ENCODE assay signal across 15 cellular contexts in genomic region chr20:4470375-4470774, GRCh38.
A peak's percentile ranks its signal among the peaks of the same experiment; 100 is the strongest.
DNase-seq lines count a peak whose midpoint lies in the region; ATAC-seq and TF ChIP-seq lines count a peak whose summit lies in the region.
"Had no signal": no experiment of that assay in that cellular context is flagged by ENCODE, and none has a peak within 500 bp of the region (broad histone marks: within the 10 kb centered on the region; RNA-seq: fewer than 3 reads in every experiment).

No MANE protein-coding gene starts in this region.

- H3K27ac ChIP-seq in upper lobe of right lung: no peak overlapping the region
- H3K27ac ChIP-seq: skin epidermis, WERI-Rb-1 had no signal

- no peak overlapping the region for H3K4me3 Mint-ChIP-seq in activated CD4-positive, alpha-beta T cell treated with anti-CD3 and anti-CD28 coated beads, Interleukin-2, amount 10 ng/mL, durations not matched to agents 24 days and 14 days

- no peaks in the 10 kb centered on the region for H3K4me1 Mint-ChIP-seq in activated CD4-positive, alpha-beta T cell treated with anti-CD3 and anti-CD28 coated beads, Interleukin-2, amount 10 ng/mL, durations not matched to agents 24 days and 14 days

- TF ChIP-seq CTCF in fibroblast of mammary gland (conservative IDR thresholded peaks at IDR 0.05; ENCODE audit: control insufficient read depth, insufficient read depth, low read depth, low read length): peak; percentile 8
- TF ChIP-seq CTCF in upper lobe of right lung (IDR thresholded peaks at IDR 0.05): no peak

- H3K27me3 Mint-ChIP-seq in activated CD4-positive, alpha-beta T cell treated with anti-CD3 and anti-CD28 coated beads, Interleukin-2, amount 10 ng/mL, durations not matched to agents 24 days and 14 days: peaks cover 7% of the 10 kb centered on the region

- no peaks in the 10 kb centered on the region for H3K9me3 Mint-ChIP-seq in activated CD4-positive, alpha-beta T cell treated with anti-CD3 and anti-CD28 coated beads, Interleukin-2, amount 10 ng/mL, durations not matched to agents 24 days and 14 days
- H3K9me3 Mint-ChIP-seq: activated naive CD4-positive, alpha-beta T cell treated with anti-CD3 and anti-CD28 coated beads, Interleukin-2, amount 50 U/mL, for 72 hours had no signal

- no peak overlapping the region for H3K27ac Mint-ChIP-seq in activated CD4-positive, alpha-beta T cell treated with anti-CD3 and anti-CD28 coated beads, Interleukin-2, amount 10 ng/mL, durations not matched to agents 24 days and 14 days
- H3K27ac Mint-ChIP-seq: activated naive CD4-positive, alpha-beta T cell treated with anti-CD3 and anti-CD28 coated beads, Interleukin-2, amount 50 U/mL, for 72 hours had no signal

- H3K9me3 ChIP-seq in upper lobe of right lung: no peaks in the 10 kb centered on the region

- intact Hi-C loops in activated CD4-positive, alpha-beta T cell treated with anti-CD3 and anti-CD28 coated beads, Interleukin-2, amount 10 ng/mL, durations not matched to agents 24 days and 14 days (cut with micrococcal nuclease): no loop called here
- intact Hi-C loops in upper lobe of right lung (cut with DNase I): no loop called here

- no peaks in the 10 kb centered on the region for H3K36me3 ChIP-seq in upper lobe of right lung
- H3K36me3 ChIP-seq: WERI-Rb-1 had no signal

- DNase-seq in activated CD4-positive, alpha-beta T cell treated with anti-CD3 and anti-CD28 coated beads, Interleukin-2, amount 10 ng/mL, durations not matched to agents 24 days and 14 days: peak; percentile 26
- no peak for DNase-seq in activated CD4-positive, alpha-beta T cell treated with anti-CD3 and anti-CD28 coated beads for 4 hours
- DNase-seq in NCI-H2029 treated with DMSO at 0.1 percent for 48 hours (lab: John Stamatoyannopoulos, UW): peak; percentile 33
- peak; percentile 80 for DNase-seq in fibroblast of mammary gland (ENCODE audit: low read depth)
- no peak for DNase-seq in NOMO-1 (lab: John Stamatoyannopoulos, UW; ENCODE audit: unreplicated experiment in 2 of 2)
- DNase-seq in upper lobe of right lung: no peak
- DNase-seq: activated CD8-positive, alpha-beta memory T cell treated with anti-CD3 and anti-CD28 coated beads, Interleukin-2, amount 50 U/mL, for 4 hours; cerebellar nuclear complex; DND-41; Kasumi-1; WERI-Rb-1 had no signal

- no peak for ATAC-seq in GM19023 (IDR thresholded peaks at IDR 0.05; ENCODE audit: unreplicated experiment)
- ATAC-seq in upper lobe of right lung: no peak
- ATAC-seq in HG03095 (IDR thresholded peaks at IDR 0.05; ENCODE audit: unreplicated experiment): no peak
- ATAC-seq: activated naive CD4-positive, alpha-beta T cell treated with anti-CD3 and anti-CD28 coated beads, Interleukin-2, amount 50 U/mL, for 72 hours had no signal

- H3K4me3 ChIP-seq in fibroblast of mammary gland (ENCODE audit: control insufficient read depth, low read depth, low read length) (no peak overlapping the region), upper lobe of right lung (no peak overlapping the region)
- H3K4me3 ChIP-seq: skin epidermis had no signal

- H3K36me3 Mint-ChIP-seq in activated CD4-positive, alpha-beta T cell treated with anti-CD3 and anti-CD28 coated beads, Interleukin-2, amount 10 ng/mL, durations not matched to agents 24 days and 14 days (ENCODE audit: low read depth): no peaks in the 10 kb centered on the region
- H3K36me3 Mint-ChIP-seq: activated naive CD4-positive, alpha-beta T cell treated with anti-CD3 and anti-CD28 coated beads, Interleukin-2, amount 50 U/mL, for 72 hours had no signal

- no peaks in the 10 kb centered on the region for H3K27me3 ChIP-seq in upper lobe of right lung

- H3K4me1 ChIP-seq in upper lobe of right lung: no peaks in the 10 kb centered on the region

Comparison
In these comparisons a context has a peak if more than half of its experiments do, and no peak if none do; other contexts are left out.
1. DNase-seq: peak in activated CD4-positive, alpha-beta T cell treated with anti-CD3 and anti-CD28 coated beads, Interleukin-2, amount 10 ng/mL, durations not matched to agents 24 days and 14 days (single experiment), NCI-H2029 treated with DMSO at 0.1 percent for 48 hours (single experiment) and fibroblast of mammary gland (single experiment); none in activated CD4-positive, alpha-beta T cell treated with anti-CD3 and anti-CD28 coated beads for 4 hours (0 of 2), NOMO-1 (0 of 2) and upper lobe of right lung (single experiment).